ENCODE assay signal across 1 cellular context in the genomic region with DNA sequence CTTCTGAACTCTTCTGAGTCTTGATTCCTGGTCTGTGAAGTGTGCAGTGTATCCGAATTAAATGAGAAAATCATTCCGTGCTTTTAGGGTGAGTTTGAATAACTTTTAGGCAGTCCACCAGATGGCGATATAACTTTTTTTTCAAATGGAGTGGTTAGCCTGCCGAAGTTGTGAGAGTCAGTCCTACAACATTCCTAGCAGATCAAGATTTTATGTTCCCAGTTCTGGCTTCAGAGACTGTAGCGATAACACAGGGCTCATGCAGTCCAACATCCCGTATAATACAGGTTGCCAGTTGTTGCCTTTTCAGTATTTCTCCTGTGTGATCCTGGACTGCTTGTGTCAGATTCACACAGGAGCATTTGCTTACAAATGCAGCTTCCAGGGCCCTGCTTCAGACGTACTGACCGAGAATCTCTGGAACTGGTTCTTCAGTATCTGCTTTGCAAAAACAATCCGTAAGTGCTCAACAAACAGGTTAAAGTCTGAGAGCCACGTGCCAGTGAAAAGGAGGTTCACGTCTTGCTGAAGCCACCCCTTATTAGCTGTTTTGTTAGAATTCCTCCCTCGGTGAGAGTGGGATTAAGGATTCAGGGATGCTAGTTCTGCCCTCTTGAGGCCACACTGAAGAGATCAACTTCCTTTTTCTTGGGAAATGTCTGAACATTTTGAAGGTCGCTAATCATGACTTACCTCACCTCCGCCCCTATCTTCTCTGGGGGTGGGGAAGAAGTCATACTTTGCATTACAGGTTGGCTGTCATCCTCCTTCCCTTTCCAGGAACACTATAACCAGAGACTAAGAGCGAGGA.
TF ChIP-seq lines count a peak whose summit lies in the region.

No MANE protein-coding gene starts in this region.

TF ChIP-seq in K562, 482 proteins besides CTCF, POLR2A, EP300 and RAD21 (continued from another document):
- TF ChIP-seq, protein P1, sequence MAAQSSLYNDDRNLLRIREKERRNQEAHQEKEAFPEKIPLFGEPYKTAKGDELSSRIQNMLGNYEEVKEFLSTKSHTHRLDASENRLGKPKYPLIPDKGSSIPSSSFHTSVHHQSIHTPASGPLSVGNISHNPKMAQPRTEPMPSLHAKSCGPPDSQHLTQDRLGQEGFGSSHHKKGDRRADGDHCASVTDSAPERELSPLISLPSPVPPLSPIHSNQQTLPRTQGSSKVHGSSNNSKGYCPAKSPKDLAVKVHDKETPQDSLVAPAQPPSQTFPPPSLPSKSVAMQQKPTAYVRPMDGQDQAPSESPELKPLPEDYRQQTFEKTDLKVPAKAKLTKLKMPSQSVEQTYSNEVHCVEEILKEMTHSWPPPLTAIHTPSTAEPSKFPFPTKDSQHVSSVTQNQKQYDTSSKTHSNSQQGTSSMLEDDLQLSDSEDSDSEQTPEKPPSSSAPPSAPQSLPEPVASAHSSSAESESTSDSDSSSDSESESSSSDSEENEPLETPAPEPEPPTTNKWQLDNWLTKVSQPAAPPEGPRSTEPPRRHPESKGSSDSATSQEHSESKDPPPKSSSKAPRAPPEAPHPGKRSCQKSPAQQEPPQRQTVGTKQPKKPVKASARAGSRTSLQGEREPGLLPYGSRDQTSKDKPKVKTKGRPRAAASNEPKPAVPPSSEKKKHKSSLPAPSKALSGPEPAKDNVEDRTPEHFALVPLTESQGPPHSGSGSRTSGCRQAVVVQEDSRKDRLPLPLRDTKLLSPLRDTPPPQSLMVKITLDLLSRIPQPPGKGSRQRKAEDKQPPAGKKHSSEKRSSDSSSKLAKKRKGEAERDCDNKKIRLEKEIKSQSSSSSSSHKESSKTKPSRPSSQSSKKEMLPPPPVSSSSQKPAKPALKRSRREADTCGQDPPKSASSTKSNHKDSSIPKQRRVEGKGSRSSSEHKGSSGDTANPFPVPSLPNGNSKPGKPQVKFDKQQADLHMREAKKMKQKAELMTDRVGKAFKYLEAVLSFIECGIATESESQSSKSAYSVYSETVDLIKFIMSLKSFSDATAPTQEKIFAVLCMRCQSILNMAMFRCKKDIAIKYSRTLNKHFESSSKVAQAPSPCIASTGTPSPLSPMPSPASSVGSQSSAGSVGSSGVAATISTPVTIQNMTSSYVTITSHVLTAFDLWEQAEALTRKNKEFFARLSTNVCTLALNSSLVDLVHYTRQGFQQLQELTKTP (IDR thresholded peaks at IDR 0.05; ENCODE audit: low read depth in 1 of 2, partially characterized antibody in 2 of 2): peak; percentile 47 to 93
- TF ChIP-seq HDAC1 (IDR thresholded peaks at IDR 0.05) (peak in 1 of 2 experiments; percentile 24; a peak in 1 of 4 replicates), CBX3 (IDR thresholded peaks at IDR 0.05; ENCODE audit: borderline replicate concordance in 1 of 2, low read length in 2 of 2) (peak in 1 of 2 experiments; percentile 45; a peak in 1 of 3 replicates), ATF7 (IDR thresholded peaks at IDR 0.05) (peak; percentile 66), NFIC (IDR thresholded peaks at IDR 0.05) (peak; percentile 92), NR2C1 (IDR thresholded peaks at IDR 0.05) (no peak), NR2C1 (tag; IDR thresholded peaks at IDR 0.05) (no peak), GTF2F1 (IDR thresholded peaks at IDR 0.05; ENCODE audit: low read depth, low read length) (no peak), HDAC6 (IDR thresholded peaks at IDR 0.05; ENCODE audit: low read depth, low read length) (no peak), ATF1 (CRISPR knock-in tag; IDR thresholded peaks at IDR 0.05) (no peak), ATF1 (tag; IDR thresholded peaks at IDR 0.05) (peak; percentile 67), ETV1 (tag; conservative IDR thresholded peaks at IDR 0.05; ENCODE audit: low read depth) (peak; percentile 51; the same call in 1 of the 2 replicates), NBN (IDR thresholded peaks at IDR 0.05; ENCODE audit: low read depth) (peak; percentile 67; the same call in 1 of the 2 replicates), GTF2A2 (tag; IDR thresholded peaks at IDR 0.05) (no peak), E2F3 (CRISPR knock-in tag; IDR thresholded peaks at IDR 0.05) (no peak), HMG20B (CRISPR knock-in tag; IDR thresholded peaks at IDR 0.05) (no peak), SMC3 (conservative IDR thresholded peaks at IDR 0.05; ENCODE audit: insufficient read depth, low read depth, low read length) (peak; percentile 60; the same call in 1 of the 2 replicates), ZNF133 (CRISPR knock-in tag; IDR thresholded peaks at IDR 0.05) (no peak), CREM (IDR thresholded peaks at IDR 0.05; ENCODE audit: low read depth) (peak; percentile 11; the same call in 1 of the 2 replicates), TOE1 (IDR thresholded peaks at IDR 0.05; ENCODE audit: borderline replicate concordance) (peak; percentile 42; the same call in 1 of the 2 replicates), TOE1 (CRISPR knock-in tag; IDR thresholded peaks at IDR 0.05; ENCODE audit: borderline replicate concordance, low read depth) (no peak), ARID1B (IDR thresholded peaks at IDR 0.05) (0 out of 2 replicates have a peak, but pooled peaks have one; percentile 11), L3MBTL2 (IDR thresholded peaks at IDR 0.05) (peak; percentile 67; the same call in 1 of the 2 replicates), SOX6 (IDR thresholded peaks at IDR 0.05) (0 out of 2 replicates have a peak, but pooled peaks have one; percentile 15), LCOR (CRISPR knock-in tag; IDR thresholded peaks at IDR 0.05) (peak; percentile 54; the same call in 1 of the 2 replicates), CXXC5 (CRISPR knock-in tag; IDR thresholded peaks at IDR 0.05) (peak; percentile 46), ZBTB17 (CRISPR knock-in tag; IDR thresholded peaks at IDR 0.05) (no peak), JUND (IDR thresholded peaks at IDR 0.05; ENCODE audit: borderline replicate concordance, low read depth, low read length) (peak; percentile 28; the same call in 1 of the 2 replicates), JUND (tag; IDR thresholded peaks at IDR 0.05; ENCODE audit: borderline replicate concordance, low read depth, low read length) (no peak; the same call in 1 of the 3 replicates)
- TF ChIP-seq, protein P2, sequence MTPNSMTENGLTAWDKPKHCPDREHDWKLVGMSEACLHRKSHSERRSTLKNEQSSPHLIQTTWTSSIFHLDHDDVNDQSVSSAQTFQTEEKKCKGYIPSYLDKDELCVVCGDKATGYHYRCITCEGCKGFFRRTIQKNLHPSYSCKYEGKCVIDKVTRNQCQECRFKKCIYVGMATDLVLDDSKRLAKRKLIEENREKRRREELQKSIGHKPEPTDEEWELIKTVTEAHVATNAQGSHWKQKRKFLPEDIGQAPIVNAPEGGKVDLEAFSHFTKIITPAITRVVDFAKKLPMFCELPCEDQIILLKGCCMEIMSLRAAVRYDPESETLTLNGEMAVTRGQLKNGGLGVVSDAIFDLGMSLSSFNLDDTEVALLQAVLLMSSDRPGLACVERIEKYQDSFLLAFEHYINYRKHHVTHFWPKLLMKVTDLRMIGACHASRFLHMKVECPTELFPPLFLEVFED (CRISPR knock-in tag; conservative IDR thresholded peaks at IDR 0.05): no peak
- TF ChIP-seq, protein P3, sequence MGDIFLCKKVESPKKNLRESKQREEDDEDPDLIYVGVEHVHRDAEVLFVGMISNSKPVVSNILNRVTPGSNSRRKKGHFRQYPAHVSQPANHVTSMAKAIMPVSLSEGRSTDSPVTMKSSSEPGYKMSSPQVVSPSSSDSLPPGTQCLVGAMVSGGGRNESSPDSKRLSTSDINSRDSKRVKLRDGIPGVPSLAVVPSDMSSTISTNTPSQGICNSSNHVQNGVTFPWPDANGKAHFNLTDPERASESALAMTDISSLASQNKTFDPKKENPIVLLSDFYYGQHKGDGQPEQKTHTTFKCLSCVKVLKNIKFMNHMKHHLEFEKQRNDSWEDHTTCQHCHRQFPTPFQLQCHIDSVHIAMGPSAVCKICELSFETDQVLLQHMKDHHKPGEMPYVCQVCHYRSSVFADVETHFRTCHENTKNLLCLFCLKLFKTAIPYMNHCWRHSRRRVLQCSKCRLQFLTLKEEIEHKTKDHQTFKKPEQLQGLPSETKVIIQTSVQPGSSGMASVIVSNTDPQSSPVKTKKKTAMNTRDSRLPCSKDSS (IDR thresholded peaks at IDR 0.05; ENCODE audit: low read depth, partially characterized antibody): no peak
- TF ChIP-seq, protein P4, sequence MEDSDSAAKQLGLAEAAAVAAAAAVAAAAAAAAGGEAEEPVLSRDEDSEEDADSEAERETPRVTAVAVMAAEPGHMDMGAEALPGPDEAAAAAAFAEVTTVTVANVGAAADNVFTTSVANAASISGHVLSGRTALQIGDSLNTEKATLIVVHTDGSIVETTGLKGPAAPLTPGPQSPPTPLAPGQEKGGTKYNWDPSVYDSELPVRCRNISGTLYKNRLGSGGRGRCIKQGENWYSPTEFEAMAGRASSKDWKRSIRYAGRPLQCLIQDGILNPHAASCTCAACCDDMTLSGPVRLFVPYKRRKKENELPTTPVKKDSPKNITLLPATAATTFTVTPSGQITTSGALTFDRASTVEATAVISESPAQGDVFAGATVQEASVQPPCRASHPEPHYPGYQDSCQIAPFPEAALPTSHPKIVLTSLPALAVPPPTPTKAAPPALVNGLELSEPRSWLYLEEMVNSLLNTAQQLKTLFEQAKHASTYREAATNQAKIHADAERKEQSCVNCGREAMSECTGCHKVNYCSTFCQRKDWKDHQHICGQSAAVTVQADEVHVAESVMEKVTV (CRISPR knock-in tag; IDR thresholded peaks at IDR 0.05): peak; percentile 13; the same call in 1 of the 2 replicates
- TF ChIP-seq, protein P5, sequence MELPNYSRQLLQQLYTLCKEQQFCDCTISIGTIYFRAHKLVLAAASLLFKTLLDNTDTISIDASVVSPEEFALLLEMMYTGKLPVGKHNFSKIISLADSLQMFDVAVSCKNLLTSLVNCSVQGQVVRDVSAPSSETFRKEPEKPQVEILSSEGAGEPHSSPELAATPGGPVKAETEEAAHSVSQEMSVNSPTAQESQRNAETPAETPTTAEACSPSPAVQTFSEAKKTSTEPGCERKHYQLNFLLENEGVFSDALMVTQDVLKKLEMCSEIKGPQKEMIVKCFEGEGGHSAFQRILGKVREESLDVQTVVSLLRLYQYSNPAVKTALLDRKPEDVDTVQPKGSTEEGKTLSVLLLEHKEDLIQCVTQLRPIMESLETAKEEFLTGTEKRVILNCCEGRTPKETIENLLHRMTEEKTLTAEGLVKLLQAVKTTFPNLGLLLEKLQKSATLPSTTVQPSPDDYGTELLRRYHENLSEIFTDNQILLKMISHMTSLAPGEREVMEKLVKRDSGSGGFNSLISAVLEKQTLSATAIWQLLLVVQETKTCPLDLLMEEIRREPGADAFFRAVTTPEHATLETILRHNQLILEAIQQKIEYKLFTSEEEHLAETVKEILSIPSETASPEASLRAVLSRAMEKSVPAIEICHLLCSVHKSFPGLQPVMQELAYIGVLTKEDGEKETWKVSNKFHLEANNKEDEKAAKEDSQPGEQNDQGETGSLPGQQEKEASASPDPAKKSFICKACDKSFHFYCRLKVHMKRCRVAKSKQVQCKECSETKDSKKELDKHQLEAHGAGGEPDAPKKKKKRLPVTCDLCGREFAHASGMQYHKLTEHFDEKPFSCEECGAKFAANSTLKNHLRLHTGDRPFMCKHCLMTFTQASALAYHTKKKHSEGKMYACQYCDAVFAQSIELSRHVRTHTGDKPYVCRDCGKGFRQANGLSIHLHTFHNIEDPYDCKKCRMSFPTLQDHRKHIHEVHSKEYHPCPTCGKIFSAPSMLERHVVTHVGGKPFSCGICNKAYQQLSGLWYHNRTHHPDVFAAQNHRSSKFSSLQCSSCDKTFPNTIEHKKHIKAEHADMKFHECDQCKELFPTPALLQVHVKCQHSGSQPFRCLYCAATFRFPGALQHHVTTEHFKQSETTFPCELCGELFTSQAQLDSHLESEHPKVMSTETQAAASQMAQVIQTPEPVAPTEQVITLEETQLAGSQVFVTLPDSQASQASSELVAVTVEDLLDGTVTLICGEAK (IDR thresholded peaks at IDR 0.05): 0 out of 2 replicates have a peak, but pooled peaks have one; percentile 52
- TF ChIP-seq, protein P5 (CRISPR knock-in tag; IDR thresholded peaks at IDR 0.05): no peak
- TF ChIP-seq, protein P6, sequence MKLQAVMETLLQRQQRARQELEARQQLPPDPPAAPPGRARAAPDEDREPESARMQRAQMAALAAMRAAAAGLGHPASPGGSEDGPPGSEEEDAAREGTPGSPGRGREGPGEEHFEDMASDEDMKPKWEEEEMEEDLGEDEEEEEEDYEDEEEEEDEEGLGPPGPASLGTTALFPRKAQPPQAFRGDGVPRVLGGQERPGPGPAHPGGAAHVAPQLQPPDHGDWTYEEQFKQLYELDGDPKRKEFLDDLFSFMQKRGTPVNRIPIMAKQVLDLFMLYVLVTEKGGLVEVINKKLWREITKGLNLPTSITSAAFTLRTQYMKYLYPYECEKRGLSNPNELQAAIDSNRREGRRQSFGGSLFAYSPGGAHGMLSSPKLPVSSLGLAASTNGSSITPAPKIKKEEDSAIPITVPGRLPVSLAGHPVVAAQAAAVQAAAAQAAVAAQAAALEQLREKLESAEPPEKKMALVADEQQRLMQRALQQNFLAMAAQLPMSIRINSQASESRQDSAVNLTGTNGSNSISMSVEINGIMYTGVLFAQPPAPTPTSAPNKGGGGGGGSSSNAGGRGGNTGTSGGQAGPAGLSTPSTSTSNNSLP (IDR thresholded peaks at IDR 0.05; ENCODE audit: borderline replicate concordance, low read depth, low read length): 0 out of 2 replicates have a peak, but pooled peaks have one; percentile 57
TF ChIP-seq in K562: peak in this region for 49.
